Comparison of ENCODE assay signal across 17 cellular contexts in genomic region chr12:67202344-67203012, GRCh38.
DNase-seq lines count a peak whose midpoint lies in the region; ATAC-seq and TF ChIP-seq lines count a peak whose summit lies in the region.
"Had no signal": no experiment of that assay in that cellular context is flagged by ENCODE, and none has a peak within 500 bp of the region (broad histone marks: within the 10 kb centered on the region; RNA-seq: fewer than 3 reads in every experiment).

No MANE protein-coding gene starts in this region.

- H3K4me3 Mint-ChIP-seq in activated CD4-positive, alpha-beta T cell treated with anti-CD3 and anti-CD28 coated beads, Interleukin-2, amount 10 ng/mL, durations not matched to agents 24 days and 14 days = no peak overlapping the region
- no peak overlapping the region for H3K4me3 Mint-ChIP-seq in stimulated activated naive B cell treated with anti-CD40 and anti-IgM and Interleukin-4, amounts not matched to agents 10 μg/mL and 1 μg/mL and 100 μg/mL, for 72 hours
- H3K4me3 Mint-ChIP-seq: type B pancreatic cell had no signal

- peaks cover 4% of the 10 kb centered on the region for H3K27me3 Mint-ChIP-seq in activated CD4-positive, alpha-beta T cell treated with anti-CD3 and anti-CD28 coated beads, Interleukin-2, amount 10 ng/mL, durations not matched to agents 24 days and 14 days
- peaks cover 26 to 29% of the 10 kb centered on the region in 2 donors for H3K27me3 Mint-ChIP-seq in stimulated activated naive B cell treated with anti-CD40 and anti-IgM and Interleukin-4, amounts not matched to agents 10 μg/mL and 1 μg/mL and 100 μg/mL, for 72 hours
- H3K27me3 Mint-ChIP-seq: progenitor cell of endocrine pancreas had no signal

- peak; percentile 26 for DNase-seq in activated CD4-positive, alpha-beta T cell treated with anti-CD3 and anti-CD28 coated beads, Interleukin-2, amount 10 ng/mL, durations not matched to agents 24 days and 14 days
- no peak for DNase-seq in activated CD4-positive, alpha-beta T cell treated with anti-CD3 and anti-CD28 coated beads for 48 hours
- DNase-seq in stimulated activated naive B cell treated with anti-CD40 and anti-IgM and Interleukin-4, amounts not matched to agents 10 μg/mL and 1 μg/mL and 100 μg/mL, for 72 hours = no peak
- DNase-seq in kidney glomerular epithelial cell (lab: John Stamatoyannopoulos, UW) = no peak
- no peak for DNase-seq in foreskin keratinocyte
- DNase-seq in NCI-H1092 (lab: John Stamatoyannopoulos, UW) = no peak
- DNase-seq: activated CD4-positive, CD25-positive, alpha-beta regulatory T cell treated with anti-CD3 and anti-CD28 coated beads, Interleukin-2, amount 50 U/mL, for 72 hours; activated T-cell treated with anti-CD3 and anti-CD28 coated beads, Interleukin-2, amount 50 U/mL, for 1 hour; H7; NCI-H2227 treated with DMSO at 0.1 percent for 48 hours; SW 1271 had no signal

- peaks cover 75% of the 10 kb centered on the region for H3K27me3 ChIP-seq in foreskin keratinocyte

- H3K9me3 Mint-ChIP-seq in activated CD4-positive, alpha-beta T cell treated with anti-CD3 and anti-CD28 coated beads, Interleukin-2, amount 10 ng/mL, durations not matched to agents 24 days and 14 days = no peaks in the 10 kb centered on the region
- no peaks in the 10 kb centered on the region for H3K9me3 Mint-ChIP-seq in stimulated activated naive B cell treated with anti-CD40 and anti-IgM and Interleukin-4, amounts not matched to agents 10 μg/mL and 1 μg/mL and 100 μg/mL, for 72 hours
- H3K9me3 Mint-ChIP-seq: type B pancreatic cell had no signal

- no peak overlapping the region for H3K27ac Mint-ChIP-seq in activated CD4-positive, alpha-beta T cell treated with anti-CD3 and anti-CD28 coated beads, Interleukin-2, amount 10 ng/mL, durations not matched to agents 24 days and 14 days
- peak overlapping the region; percentile 20 for H3K27ac Mint-ChIP-seq in stimulated activated naive B cell treated with anti-CD40 and anti-IgM and Interleukin-4, amounts not matched to agents 10 μg/mL and 1 μg/mL and 100 μg/mL, for 72 hours
- H3K27ac Mint-ChIP-seq: progenitor cell of endocrine pancreas, type B pancreatic cell had no signal

- ATAC-seq in GM21576 (IDR thresholded peaks at IDR 0.05; ENCODE audit: unreplicated experiment) (peak; percentile 91), HG03097 (IDR thresholded peaks at IDR 0.05; ENCODE audit: low FRiP score, unreplicated experiment) (peak; percentile 70), foreskin keratinocyte (no peak)
- no peak for ATAC-seq in stimulated activated naive B cell treated with anti-CD40 and anti-IgM and Interleukin-4, amounts not matched to agents 10 μg/mL and 1 μg/mL and 100 μg/mL, for 72 hours (replicated peaks)
- ATAC-seq: left lobe of liver had no signal

- intact Hi-C loops in activated CD4-positive, alpha-beta T cell treated with anti-CD3 and anti-CD28 coated beads, Interleukin-2, amount 10 ng/mL, durations not matched to agents 24 days and 14 days (cut with micrococcal nuclease) = no loop called here

- TF ChIP-seq CTCF in foreskin keratinocyte (conservative IDR thresholded peaks at IDR 0.05) = no peak

- no peaks in the 10 kb centered on the region for H3K4me1 ChIP-seq in foreskin keratinocyte

- H3K4me1 Mint-ChIP-seq in activated CD4-positive, alpha-beta T cell treated with anti-CD3 and anti-CD28 coated beads, Interleukin-2, amount 10 ng/mL, durations not matched to agents 24 days and 14 days = peaks cover 2% of the 10 kb centered on the region
- peaks cover 0 to 3% of the 10 kb centered on the region in 2 donors for H3K4me1 Mint-ChIP-seq in stimulated activated naive B cell treated with anti-CD40 and anti-IgM and Interleukin-4, amounts not matched to agents 10 μg/mL and 1 μg/mL and 100 μg/mL, for 72 hours

- no peak overlapping the region for H3K27ac ChIP-seq in foreskin keratinocyte
- H3K27ac ChIP-seq: 22Rv1 had no signal

- no peaks in the 10 kb centered on the region for H3K36me3 Mint-ChIP-seq in activated CD4-positive, alpha-beta T cell treated with anti-CD3 and anti-CD28 coated beads, Interleukin-2, amount 10 ng/mL, durations not matched to agents 24 days and 14 days (ENCODE audit: low read depth)
- H3K36me3 Mint-ChIP-seq in stimulated activated naive B cell treated with anti-CD40 and anti-IgM and Interleukin-4, amounts not matched to agents 10 μg/mL and 1 μg/mL and 100 μg/mL, for 72 hours = no peaks in the 10 kb centered on the region
- H3K36me3 Mint-ChIP-seq: type B pancreatic cell had no signal

Comparison
In these comparisons a context has a peak if more than half of its experiments do, and no peak if none do; other contexts are left out.
1. ATAC-seq: peak in GM21576 (single experiment) and HG03097 (single experiment); none in stimulated activated naive B cell treated with anti-CD40 and anti-IgM and Interleukin-4, amounts not matched to agents 10 μg/mL and 1 μg/mL and 100 μg/mL, for 72 hours (0 of 2) and foreskin keratinocyte (single experiment).